Comparison of ENCODE assay signal across 34 cellular contexts in genomic region chr1:227197064-227197463, GRCh38.
"Had no signal": no experiment of that assay in that cellular context is flagged by ENCODE, and none has a peak within 500 bp of the region (broad histone marks: within the 10 kb centered on the region; RNA-seq: fewer than 3 reads in every experiment).

No MANE protein-coding gene starts in this region.

- H3K4me1 Mint-ChIP-seq: activated naive CD4-positive, alpha-beta T cell treated with anti-CD3 and anti-CD28 coated beads, Interleukin-2, amount 50 U/mL, for 24 hours; brain; endodermal cell had no signal

- H3K27ac Mint-ChIP-seq: activated CD4-positive, alpha-beta memory T cell treated with anti-CD3 and anti-CD28 coated beads for 36 hours; activated CD4-positive, alpha-beta T cell treated with anti-CD3 and anti-CD28 coated beads for 36 hours; activated CD4-positive, alpha-beta T cell treated with anti-CD3 and anti-CD28 coated beads, Interleukin-2, amount 10 ng/mL, durations not matched to agents 24 days and 14 days; activated CD8-positive, alpha-beta memory T cell treated with anti-CD3 and anti-CD28 coated beads, Interleukin-2, amount 10 ng/mL, durations not matched to agents 7 days and 5 days; activated CD8-positive, alpha-beta T cell treated with anti-CD3 and anti-CD28 coated beads, Interleukin-2, amount 10 ng/mL, durations not matched to agents 7 days and 5 days; activated naive CD4-positive, alpha-beta T cell treated with anti-CD3 and anti-CD28 coated beads for 36 hours; activated naive CD4-positive, alpha-beta T cell treated with anti-CD3 and anti-CD28 coated beads, Interleukin-2, amount 50 U/mL, for 24 hours; activated naive CD8-positive, alpha-beta T cell treated with anti-CD3 and anti-CD28 coated beads for 36 hours; activated naive CD8-positive, alpha-beta T cell treated with anti-CD3 and anti-CD28 coated beads, Interleukin-2, amount 50 U/mL, for 24 hours; activated T-helper 1 cell treated with anti-CD3 and anti-CD28 coated beads, Interleukin-12 subunit alpha, Interleukin-12 subunit beta, Interleukin-2, Interleukin-4 antibody, amounts not matched to agents 30 ng/mL and 10 ng/mL and 1 ng/mL, durations not matched to agents 14 hours and 24 hours and 36 hours; activated T-helper 2 cell treated with anti-CD3 and anti-CD28 coated beads, Interferon-gamma antibody, Interleukin-2, Interleukin-4, amounts not matched to agents 10 μg/mL and 5 μg/mL and 100 μg/mL, durations not matched to agents 14 hours and 24 hours and 36 hours; brain; dendritic cell treated with granulocyte-macrophage colony-stimulating factor and Interleukin-4, amounts not matched to agents 40 ng/mL and 50 ng/mL, for 4 days; endodermal cell had no signal

- H3K27ac ChIP-seq: adrenal gland, ascending aorta, breast epithelium, cardiac muscle cell, colonic mucosa, dorsolateral prefrontal cortex, gastrocnemius medialis, heart right ventricle had no signal

- H3K4me3 ChIP-seq: adrenal gland, ascending aorta, breast epithelium, cardiac muscle cell, colonic mucosa, dorsolateral prefrontal cortex, gastrocnemius medialis, heart right ventricle had no signal

- H3K9me3 ChIP-seq: adrenal gland, ascending aorta, breast epithelium, colonic mucosa, gastrocnemius medialis, heart right ventricle had no signal

- H3K36me3 Mint-ChIP-seq: activated CD4-positive, alpha-beta memory T cell treated with anti-CD3 and anti-CD28 coated beads for 36 hours; activated CD8-positive, alpha-beta memory T cell treated with anti-CD3 and anti-CD28 coated beads, Interleukin-2, amount 10 ng/mL, durations not matched to agents 7 days and 5 days; activated naive CD4-positive, alpha-beta T cell treated with anti-CD3 and anti-CD28 coated beads, Interleukin-2, amount 50 U/mL, for 24 hours; activated naive CD8-positive, alpha-beta T cell treated with anti-CD3 and anti-CD28 coated beads for 36 hours had no signal

- H3K4me1 ChIP-seq: adrenal gland, ascending aorta, breast epithelium, colonic mucosa, gastrocnemius medialis had no signal

- H3K9me3 Mint-ChIP-seq: activated CD4-positive, alpha-beta memory T cell treated with anti-CD3 and anti-CD28 coated beads for 36 hours; activated CD4-positive, alpha-beta T cell treated with anti-CD3 and anti-CD28 coated beads, Interleukin-2, amount 10 ng/mL, durations not matched to agents 24 days and 14 days; activated naive CD4-positive, alpha-beta T cell treated with anti-CD3 and anti-CD28 coated beads for 36 hours; activated naive CD4-positive, alpha-beta T cell treated with anti-CD3 and anti-CD28 coated beads, Interleukin-2, amount 50 U/mL, for 24 hours; activated naive CD8-positive, alpha-beta T cell treated with anti-CD3 and anti-CD28 coated beads for 36 hours; activated naive CD8-positive, alpha-beta T cell treated with anti-CD3 and anti-CD28 coated beads, Interleukin-2, amount 50 U/mL, for 24 hours; activated T-helper 1 cell treated with anti-CD3 and anti-CD28 coated beads, Interleukin-12 subunit alpha, Interleukin-12 subunit beta, Interleukin-2, Interleukin-4 antibody, amounts not matched to agents 30 ng/mL and 10 ng/mL and 1 ng/mL, durations not matched to agents 14 hours and 24 hours and 36 hours; activated T-helper 2 cell treated with anti-CD3 and anti-CD28 coated beads, Interferon-gamma antibody, Interleukin-2, Interleukin-4, amounts not matched to agents 10 μg/mL and 5 μg/mL and 100 μg/mL, durations not matched to agents 14 hours and 24 hours and 36 hours; brain; dendritic cell treated with granulocyte-macrophage colony-stimulating factor and Interleukin-4, amounts not matched to agents 40 ng/mL and 50 ng/mL, for 4 days; endodermal cell had no signal

- DNase-seq: activated CD4-positive, alpha-beta memory T cell treated with anti-CD3 and anti-CD28 coated beads for 36 hours; activated CD4-positive, alpha-beta T cell treated with anti-CD3 and anti-CD28 coated beads for 36 hours; activated CD4-positive, alpha-beta T cell treated with anti-CD3 and anti-CD28 coated beads, Interleukin-2, amount 10 ng/mL, durations not matched to agents 24 days and 14 days; activated CD4-positive, CD25-positive, alpha-beta regulatory T cell; activated CD4-positive, CD25-positive, alpha-beta regulatory T cell treated with anti-CD3 and anti-CD28 coated beads, Interleukin-2, amount 50 U/mL, for 72 hours; activated CD8-positive, alpha-beta memory T cell treated with anti-CD3 and anti-CD28 coated beads, Interleukin-2, amount 10 ng/mL, durations not matched to agents 7 days and 5 days; activated CD8-positive, alpha-beta memory T cell treated with anti-CD3 and anti-CD28 coated beads, Interleukin-2, amount 50 U/mL, for 4 hours; activated CD8-positive, alpha-beta T cell treated with anti-CD3 and anti-CD28 coated beads, Interleukin-2, amount 10 ng/mL, durations not matched to agents 7 days and 5 days; activated effector memory CD4-positive, alpha-beta T cell treated with anti-CD3 and anti-CD28 coated beads, Interleukin-2, amount 50 U/mL, for 16 hours; activated naive CD4-positive, alpha-beta T cell treated with anti-CD3 and anti-CD28 coated beads for 36 hours; activated naive CD8-positive, alpha-beta T cell treated with anti-CD3 and anti-CD28 coated beads for 36 hours; activated naive CD8-positive, alpha-beta T cell treated with anti-CD3 and anti-CD28 coated beads, Interleukin-2, amount 50 U/mL, for 24 hours; activated T-cell treated with anti-CD3 and anti-CD28 coated beads, Interleukin-2, amount 50 U/mL, for 1 hour; activated T-cell treated with anti-CD3 and anti-CD28 coated beads, Interleukin-2, amount 50 U/mL, for 48 hours; adrenal gland; central memory CD4-positive, alpha-beta T cell; cerebellar nuclear complex; colonic mucosa; dorsolateral prefrontal cortex; effector memory CD4-positive, alpha-beta T cell; endodermal cell; foreskin fibroblast; gastrocnemius medialis; heart right ventricle; T-helper 2 cell had no signal

- H3K27me3 ChIP-seq: adrenal gland, ascending aorta, breast epithelium, cardiac muscle cell, colonic mucosa, dorsolateral prefrontal cortex, gastrocnemius medialis, heart right ventricle had no signal

- H3K36me3 ChIP-seq: adrenal gland, ascending aorta, breast epithelium, cardiac muscle cell, colonic mucosa, gastrocnemius medialis had no signal

- H3K4me3 Mint-ChIP-seq: activated CD4-positive, alpha-beta memory T cell treated with anti-CD3 and anti-CD28 coated beads for 36 hours; activated CD4-positive, alpha-beta T cell treated with anti-CD3 and anti-CD28 coated beads for 36 hours; activated CD4-positive, alpha-beta T cell treated with anti-CD3 and anti-CD28 coated beads, Interleukin-2, amount 10 ng/mL, durations not matched to agents 24 days and 14 days; activated CD8-positive, alpha-beta memory T cell treated with anti-CD3 and anti-CD28 coated beads, Interleukin-2, amount 10 ng/mL, durations not matched to agents 7 days and 5 days; activated CD8-positive, alpha-beta T cell treated with anti-CD3 and anti-CD28 coated beads, Interleukin-2, amount 10 ng/mL, durations not matched to agents 7 days and 5 days; activated naive CD4-positive, alpha-beta T cell treated with anti-CD3 and anti-CD28 coated beads for 36 hours; activated naive CD4-positive, alpha-beta T cell treated with anti-CD3 and anti-CD28 coated beads, Interleukin-2, amount 50 U/mL, for 24 hours; activated naive CD8-positive, alpha-beta T cell treated with anti-CD3 and anti-CD28 coated beads for 36 hours; activated naive CD8-positive, alpha-beta T cell treated with anti-CD3 and anti-CD28 coated beads, Interleukin-2, amount 50 U/mL, for 24 hours; activated T-helper 1 cell treated with anti-CD3 and anti-CD28 coated beads, Interleukin-12 subunit alpha, Interleukin-12 subunit beta, Interleukin-2, Interleukin-4 antibody, amounts not matched to agents 30 ng/mL and 10 ng/mL and 1 ng/mL, durations not matched to agents 14 hours and 24 hours and 36 hours; brain; dendritic cell treated with granulocyte-macrophage colony-stimulating factor and Interleukin-4, amounts not matched to agents 40 ng/mL and 50 ng/mL, for 4 days; endodermal cell had no signal

- ATAC-seq: activated CD4-positive, alpha-beta T cell treated with anti-CD3 and anti-CD28 coated beads for 36 hours; activated CD8-positive, alpha-beta memory T cell treated with anti-CD3 and anti-CD28 coated beads, Interleukin-2, amount 10 ng/mL, durations not matched to agents 7 days and 5 days; activated CD8-positive, alpha-beta T cell treated with anti-CD3 and anti-CD28 coated beads, Interleukin-2, amount 10 ng/mL, durations not matched to agents 7 days and 5 days; activated naive CD8-positive, alpha-beta T cell treated with anti-CD3 and anti-CD28 coated beads, Interleukin-2, amount 50 U/mL, for 24 hours; esophagus mucosa; gastrocnemius medialis; heart right ventricle had no signal

- H3K27me3 Mint-ChIP-seq: brain; dendritic cell treated with granulocyte-macrophage colony-stimulating factor and Interleukin-4, amounts not matched to agents 40 ng/mL and 50 ng/mL, for 4 days had no signal
